Comparison of ENCODE assay signal across 9 cellular contexts in the genomic region with DNA sequence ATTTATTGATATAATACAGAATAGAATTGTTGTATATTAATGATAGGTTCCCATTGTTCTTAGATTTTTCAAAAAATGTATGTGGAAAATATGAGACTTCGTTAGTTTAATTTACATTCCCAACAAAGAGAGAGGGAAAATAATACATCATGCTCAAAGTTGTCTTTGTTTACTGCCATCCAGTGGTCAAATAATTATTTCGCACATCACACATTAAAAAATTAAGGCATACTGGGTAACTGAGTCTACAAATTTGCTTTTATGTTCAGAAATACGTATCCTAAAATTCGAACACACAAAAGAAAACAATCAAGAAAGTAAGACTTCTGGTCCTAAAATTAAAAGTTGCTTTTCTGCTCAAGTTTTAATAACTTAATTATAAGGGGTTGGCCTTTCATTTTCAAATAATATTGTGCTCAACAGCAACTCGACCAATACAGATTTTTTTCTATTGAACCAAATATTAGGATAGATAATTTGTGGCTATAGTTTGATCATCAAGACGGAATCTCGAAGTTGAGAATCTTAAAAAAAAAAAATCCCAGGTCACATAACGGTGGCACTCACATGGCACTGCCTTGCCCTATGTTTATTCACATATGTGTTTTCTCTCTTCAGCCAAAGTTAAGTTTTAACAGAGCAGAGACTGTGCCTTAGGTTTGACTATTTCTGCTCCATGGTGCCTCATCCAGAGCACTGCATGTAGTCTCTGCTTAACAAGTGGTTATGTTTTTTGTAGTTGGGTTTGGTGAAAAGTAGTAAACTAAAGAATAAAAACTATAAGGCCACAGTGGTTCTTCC. TPM values are rescaled to one million over a fixed set of nuclear protein-coding genes. Genes with fewer than 3 reads are reported as not detected.
DNase-seq lines count a peak whose midpoint lies in the region; TF ChIP-seq lines count a peak whose summit lies in the region.
"Had no signal": no experiment of that assay in that cellular context is flagged by ENCODE, and none has a peak within 500 bp of the region (broad histone marks: within the 10 kb centered on the region; RNA-seq: fewer than 3 reads in every experiment).

No MANE protein-coding gene starts in this region.

- no peaks in the 10 kb centered on the region for H3K27me3 Mint-ChIP-seq in nephron progenitor cell (ENCODE audit: low read depth, poor library complexity)

- TF ChIP-seq CTCF in mammary epithelial cell (conservative IDR thresholded peaks at IDR 0.05 in 1 of 2, IDR thresholded peaks at IDR 0.05 in 1 of 2; ENCODE audit: extremely low read depth in 1 of 2, insufficient read depth in 1 of 2, low read depth in 1 of 2, low read length in 2 of 2) = peak; percentile 44
- TF ChIP-seq CTCF in nephron progenitor cell (IDR thresholded peaks at IDR 0.05) = peak; percentile 14

- CTCF ChIA-PET in mammary epithelial cell (lab: Charles Lee; ENCODE audit: low non-redundant PET) = no interaction called here

- no peaks in the 10 kb centered on the region for H3K27me3 ChIP-seq in mammary epithelial cell (ENCODE audit: insufficient read depth, low read length)

- peak; percentile 34; the same call in 1 of the 2 replicates for TF ChIP-seq RAD21 in Ishikawa (IDR thresholded peaks at IDR 0.05; ENCODE audit: low read depth)

- no peak overlapping the region for H3K27ac ChIP-seq in mammary epithelial cell (ENCODE audit: insufficient read depth, low read depth, low read length)

- H3K9me3 Mint-ChIP-seq in nephron progenitor cell = peaks cover 8% of the 10 kb centered on the region

- dilution Hi-C loops in mammary epithelial cell (cut with HindIII; ENCODE audit: low sequenced_read_pairs) = no loop called here

- no peak overlapping the region for H2AFZ ChIP-seq in mammary epithelial cell (ENCODE audit: low read depth, low read length)

- H3K79me2 ChIP-seq in mammary epithelial cell (ENCODE audit: insufficient read depth, low read length) = no peaks in the 10 kb centered on the region

- H3K4me3 ChIP-seq in mammary epithelial cell (replicated peaks in 1 of 3; ENCODE audit: insufficient read depth in 1 of 3, low read depth in 2 of 3, low read length in 3 of 3) = no peak overlapping the region

- H3K4me2 ChIP-seq in mammary epithelial cell (ENCODE audit: insufficient read depth, low read depth, low read length) = no peak overlapping the region

- peak; percentile 2 for DNase-seq in DMS 273 (lab: John Stamatoyannopoulos, UW; ENCODE audit: unreplicated experiment)
- DNase-seq in DMS 273 treated with DMSO at 0.1 percent for 48 hours (lab: John Stamatoyannopoulos, UW) = no peak
- DNase-seq in mammary epithelial cell = no peak
- DNase-seq in nephron progenitor cell = no peak
- DNase-seq in NCI-H2227 treated with DMSO at 0.1 percent for 48 hours (lab: John Stamatoyannopoulos, UW) = no peak
- DNase-seq in NCI-H1694 treated with DMSO at 0.1 percent for 48 hours (lab: John Stamatoyannopoulos, UW) = no peak
- DNase-seq in nucleus accumbens (lab: John Stamatoyannopoulos, UW) = no peak
- DNase-seq: 8988T had no signal

- no peak overlapping the region for H3K27ac Mint-ChIP-seq in nephron progenitor cell

- TF ChIP-seq EP300 in Ishikawa (IDR thresholded peaks at IDR 0.05; ENCODE audit: borderline replicate concordance) = no peak

- no peaks in the 10 kb centered on the region for H3K36me3 Mint-ChIP-seq in nephron progenitor cell (ENCODE audit: low read depth)

- no TSS peak for BruUV-seq in mammary epithelial cell (replicated peaks; lab: Mats Ljungman, UMichigan)

- intact Hi-C loops in mammary epithelial cell (cut with micrococcal nuclease) = loop anchor here (1.0 kb wide), 2 partner anchors 224 to 469 kb away; no protein-coding TSS in a partner anchor

- no peaks in the 10 kb centered on the region for H4K20me1 ChIP-seq in mammary epithelial cell (ENCODE audit: insufficient read depth, low read length)

- no peaks in the 10 kb centered on the region for H3K9me3 ChIP-seq in mammary epithelial cell (replicated peaks; ENCODE audit: insufficient read depth, low read length)

- no peaks in the 10 kb centered on the region for H3K36me3 ChIP-seq in mammary epithelial cell (ENCODE audit: insufficient read depth, low read length)

- H3K4me3 Mint-ChIP-seq in nephron progenitor cell = no peak overlapping the region

- no peaks in the 10 kb centered on the region for H3K4me1 ChIP-seq in mammary epithelial cell (ENCODE audit: insufficient read depth, low read length)

- 61% methylated on average over 8 of the region's 8 CpGs for WGBS in mammary epithelial cell (ENCODE audit: low coverage, missing lambda C conversion rate)

- in situ Hi-C loops in mammary epithelial cell (cut with MboI; ENCODE audit: low sequenced_read_pairs in 2 of 2) = loop anchor here in 1 of 2 donors (10.0 kb wide), 1 partner anchor 467 kb away; no protein-coding TSS in a partner anchor

- H3K9ac ChIP-seq in mammary epithelial cell (ENCODE audit: insufficient read depth, low read length) = no peak overlapping the region

- peaks cover 18% of the 10 kb centered on the region for H3K4me1 Mint-ChIP-seq in nephron progenitor cell

TF ChIP-seq in Ishikawa, 13 proteins besides CTCF, POLR2A, EP300 and RAD21:
- TF ChIP-seq NFIC (IDR thresholded peaks at IDR 0.05) (no peak), TCF12 (IDR thresholded peaks at IDR 0.05; ENCODE audit: low read depth) (no peak), EGR1 (IDR thresholded peaks at IDR 0.05) (no peak), CREB1 (IDR thresholded peaks at IDR 0.05; ENCODE audit: low read depth) (no peak), YY1 (IDR thresholded peaks at IDR 0.05; ENCODE audit: low read depth) (no peak), CEBPB (IDR thresholded peaks at IDR 0.05) (no peak), TAF1 (IDR thresholded peaks at IDR 0.05; ENCODE audit: low read depth) (no peak), ZBTB7A (IDR thresholded peaks at IDR 0.05; ENCODE audit: low read depth) (no peak)
- TF ChIP-seq, protein P1, sequence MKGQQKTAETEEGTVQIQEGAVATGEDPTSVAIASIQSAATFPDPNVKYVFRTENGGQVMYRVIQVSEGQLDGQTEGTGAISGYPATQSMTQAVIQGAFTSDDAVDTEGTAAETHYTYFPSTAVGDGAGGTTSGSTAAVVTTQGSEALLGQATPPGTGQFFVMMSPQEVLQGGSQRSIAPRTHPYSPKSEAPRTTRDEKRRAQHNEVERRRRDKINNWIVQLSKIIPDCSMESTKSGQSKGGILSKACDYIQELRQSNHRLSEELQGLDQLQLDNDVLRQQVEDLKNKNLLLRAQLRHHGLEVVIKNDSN (IDR thresholded peaks at IDR 0.05) = no peak
- TF ChIP-seq, protein P2, sequence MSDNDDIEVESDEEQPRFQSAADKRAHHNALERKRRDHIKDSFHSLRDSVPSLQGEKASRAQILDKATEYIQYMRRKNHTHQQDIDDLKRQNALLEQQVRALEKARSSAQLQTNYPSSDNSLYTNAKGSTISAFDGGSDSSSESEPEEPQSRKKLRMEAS (IDR thresholded peaks at IDR 0.05) = no peak

RNA-seq across cellular contexts. Expression of a gene that starts 12.3 kb away (rescaled TPM):
- 1 to 10 TPM in 1 of 2 donors, under 1 TPM in 1; 0.19 to 3.5 TPM for total RNA-seq in mammary epithelial cell
- 0.09 TPM for polyA plus RNA-seq in mammary epithelial cell
- polyA minus RNA-seq in mammary epithelial cell = not detected
